11 cellular contexts compared by ENCODE assay signal in genomic region chr19:2240881-2241760, GRCh38. TPM values are rescaled to one million over a fixed set of nuclear protein-coding genes. Genes with fewer than 3 reads are reported as not detected.
DNase-seq lines count a peak whose midpoint lies in the region; ATAC-seq and TF ChIP-seq lines count a peak whose summit lies in the region.
"Had no signal": no experiment of that assay in that cellular context is flagged by ENCODE, and none has a peak within 500 bp of the region (broad histone marks: within the 10 kb centered on the region; RNA-seq: fewer than 3 reads in every experiment).

No MANE protein-coding gene starts in this region.

- H3K27me3 Mint-ChIP-seq in CD8-positive, alpha-beta T cell (ENCODE audit: low read depth): no peaks in the 10 kb centered on the region
- no peaks in the 10 kb centered on the region for H3K27me3 Mint-ChIP-seq in T-cell
- H3K27me3 Mint-ChIP-seq in osteocyte (ENCODE audit: unreplicated experiment): no peaks in the 10 kb centered on the region
- H3K27me3 Mint-ChIP-seq: dendritic cell treated with granulocyte-macrophage colony-stimulating factor and Interleukin-4, amounts not matched to agents 40 ng/mL and 50 ng/mL, for 4 days had no signal

- TF ChIP-seq CTCF in CD8-positive, alpha-beta T cell (IDR thresholded peaks at IDR 0.05): no peak
- no peak for TF ChIP-seq CTCF in osteocyte (IDR thresholded peaks at IDR 0.05)

- H3K4me3 Mint-ChIP-seq in CD8-positive, alpha-beta T cell: peak overlapping the region; percentile 77
- H3K4me3 Mint-ChIP-seq in T-cell (peak overlapping the region; percentile 94 to 96 (median 95)), osteocyte (ENCODE audit: unreplicated experiment) (peak overlapping the region; percentile 98)

- peaks cover 58% of the 10 kb centered on the region for H3K4me1 Mint-ChIP-seq in CD8-positive, alpha-beta T cell (ENCODE audit: low read depth)
- H3K4me1 Mint-ChIP-seq in T-cell (peaks cover 56 to 64% (median 63%) of the 10 kb centered on the region in 3 donors), osteocyte (ENCODE audit: unreplicated experiment) (peaks cover 53% of the 10 kb centered on the region)

- H3K9me3 Mint-ChIP-seq in CD8-positive, alpha-beta T cell: no peaks in the 10 kb centered on the region
- H3K9me3 Mint-ChIP-seq in T-cell (no peaks in the 10 kb centered on the region), osteocyte (ENCODE audit: unreplicated experiment) (no peaks in the 10 kb centered on the region)
- H3K9me3 Mint-ChIP-seq: dendritic cell treated with granulocyte-macrophage colony-stimulating factor and Interleukin-4, amounts not matched to agents 40 ng/mL and 50 ng/mL, for 4 days had no signal

- H3K4me3 ChIP-seq in CD8-positive, alpha-beta T cell (ENCODE audit: low read depth, low read length): peak overlapping the region; percentile 68

- intact Hi-C loops in CD8-positive, alpha-beta T cell (cut with DNase I, micrococcal nuclease): no loop called here

- no peaks in the 10 kb centered on the region for H3K9me3 ChIP-seq in CD8-positive, alpha-beta T cell (ENCODE audit: low read length)

- peaks cover 29% of the 10 kb centered on the region for H3K36me3 ChIP-seq in CD8-positive, alpha-beta T cell (ENCODE audit: insufficient read depth, low read length)

- POLR2A ChIA-PET in CD8-positive, alpha-beta T cell (lab: Charles Lee): interaction anchor here (0.8 to 4.3 kb wide), 7 partner anchors 9 to 235 kb away, joined by 3 to 45 read pairs (median 18); partner anchors contain the start of genes AMH and GADD45B
- POLR2A ChIA-PET in T-cell (lab: Charles Lee): no interaction called here

- no peak for DNase-seq in CD8-positive, alpha-beta T cell
- no peak for DNase-seq in T-cell
- no peak for DNase-seq in osteocyte (ENCODE audit: extremely low spot score, unreplicated experiment)
- DNase-seq in NOMO-1 treated with dmso at 0.1 percent for 144 hours (lab: John Stamatoyannopoulos, UW; ENCODE audit: unreplicated experiment): no peak
- DNase-seq in NK-92 (lab: John Stamatoyannopoulos, UW; ENCODE audit: unreplicated experiment): no peak
- no peak for DNase-seq in GOT3 (lab: John Stamatoyannopoulos, UW)
- DNase-seq in LoVo (ENCODE audit: low spot score): no peak

- peak overlapping the region; percentile 43 for H3K27ac ChIP-seq in CD8-positive, alpha-beta T cell (ENCODE audit: low read depth, low read length)

- H3K4me1 ChIP-seq in CD8-positive, alpha-beta T cell (ENCODE audit: insufficient read depth, low read length): peaks cover 62% of the 10 kb centered on the region

- CTCF ChIA-PET in CD8-positive, alpha-beta T cell (lab: Charles Lee): interaction anchor here (0.7 to 5.8 kb wide), 5 partner anchors 10 to 151 kb away, joined by 3 to 86 read pairs (median 4); no protein-coding TSS in a partner anchor
- CTCF ChIA-PET in T-cell (lab: Charles Lee): interaction anchor here in 1 of 2 donors (0.6 kb wide), 1 partner anchor 1446 kb away, joined by 3 read pairs; no protein-coding TSS in a partner anchor

- H3K36me3 Mint-ChIP-seq in CD8-positive, alpha-beta T cell: peaks cover 61% of the 10 kb centered on the region
- H3K36me3 Mint-ChIP-seq in T-cell: peaks cover 25% of the 10 kb centered on the region
- H3K36me3 Mint-ChIP-seq in osteocyte (ENCODE audit: unreplicated experiment): peaks cover 15% of the 10 kb centered on the region

- peak overlapping the region; percentile 84 for H3K27ac Mint-ChIP-seq in CD8-positive, alpha-beta T cell
- H3K27ac Mint-ChIP-seq in T-cell: peak overlapping the region; percentile 82 to 97
- peak overlapping the region; percentile 99 for H3K27ac Mint-ChIP-seq in osteocyte (ENCODE audit: unreplicated experiment)

- ATAC-seq in CD8-positive, alpha-beta T cell: no peak
- ATAC-seq in T-cell (replicated peaks in 1 of 4) (no peak), esophagus mucosa (peak; percentile 53)

- no peaks in the 10 kb centered on the region for H3K27me3 ChIP-seq in CD8-positive, alpha-beta T cell (ENCODE audit: insufficient read depth, low read length)

RNA-seq across cellular contexts. Expression of gene SF3A2, which starts 4.5 kb away (rescaled TPM):
- total RNA-seq in CD8-positive, alpha-beta T cell: 100 to 1,000 TPM; 164 to 167 TPM
- total RNA-seq in T-cell (100 to 1,000 TPM; 130 to 172 (median 161) TPM), esophagus mucosa (45.4 TPM), osteocyte (101 and 102 TPM in 2 replicates)

RNA-seq across cellular contexts. Expression of gene PLEKHJ1, which starts 5.0 kb away (rescaled TPM):
- total RNA-seq in CD8-positive, alpha-beta T cell: 10 to 100 TPM; 25.9 to 26.1 TPM
- total RNA-seq in T-cell: 10 to 100 TPM; 38.3 to 87.0 (median 80.4) TPM
- total RNA-seq in esophagus mucosa: 48.9 TPM
- 40.7 and 45.7 TPM in 2 replicates for total RNA-seq in osteocyte

RNA-seq across cellular contexts. Expression of gene AMH, which starts 8.0 kb away (rescaled TPM):
- total RNA-seq in CD8-positive, alpha-beta T cell: 1 to 10 TPM; 2.2 to 4.4 TPM
- total RNA-seq in T-cell (10 to 100 TPM in 2 of 5 donors, 1 to 10 TPM in 3; 2.1 to 13.5 (median 5.3) TPM), esophagus mucosa (0.56 TPM), osteocyte (14.3 and 16.4 TPM in 2 replicates)

RNA-seq across cellular contexts. Expression of gene JSRP1, which starts 15.1 kb away (rescaled TPM):
- under 1 TPM in 1 of 2 experiments, not detected in 1; 0.92 TPM for total RNA-seq in CD8-positive, alpha-beta T cell
- total RNA-seq in T-cell (1 to 10 TPM in 2 of 5 donors, under 1 TPM in 2, not detected in 1; 0.42 to 1.5 (median 1.0) TPM), esophagus mucosa (not detected), osteocyte (not detected in 2 replicates)
- total RNA-seq: renal cortical epithelial cell; T-helper 1 cell treated with Interleukin-12 subunit alpha and Interleukin-12 subunit beta and Interleukin-4 antibody, amounts not matched to agents 30 ng/mL and 1 ng/mL, for 36 hours had no signal

RNA-seq across cellular contexts. Expression of gene PEAK3, which starts 40.9 kb away (rescaled TPM):
- total RNA-seq in CD8-positive, alpha-beta T cell: not detected
- under 1 TPM in 3 of 5 donors, not detected in 2; 0.22 to 0.49 (median 0.30) TPM for total RNA-seq in T-cell
- 0.08 TPM for total RNA-seq in esophagus mucosa
- 0.44 and 0.51 TPM in 2 replicates for total RNA-seq in osteocyte
